ENCODE assay signal across 37 cellular contexts in the genomic region with DNA sequence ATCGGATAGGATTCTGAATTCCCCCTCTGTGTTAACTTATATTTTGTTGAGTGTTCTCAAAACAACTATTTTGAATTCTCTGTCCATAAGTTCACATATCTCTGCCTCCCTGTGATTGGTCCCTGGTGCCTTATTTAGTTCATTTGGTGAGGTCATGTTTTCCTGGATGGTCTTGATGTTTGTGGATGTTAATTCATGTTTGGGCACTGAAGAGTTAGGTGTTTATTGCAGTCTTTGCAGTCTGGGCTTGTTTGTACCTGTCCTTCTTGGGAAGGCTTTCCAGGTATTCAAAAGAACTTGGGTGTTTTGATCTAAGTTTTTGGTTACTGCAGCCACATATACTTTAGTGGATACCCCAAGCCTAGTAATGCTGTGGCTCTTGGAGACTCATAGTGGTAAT. TPM values are rescaled to one million over a fixed set of nuclear protein-coding genes. Genes with fewer than 3 reads are reported as not detected.
"Had no signal": no experiment of that assay in that cellular context is flagged by ENCODE, and none has a peak within 500 bp of the region (broad histone marks: within the 10 kb centered on the region; RNA-seq: fewer than 3 reads in every experiment).

No MANE protein-coding gene starts in this region.

- DNase-seq: activated B cell treated with CpG ODN at 0.5 μM for 24 hours; activated CD4-positive, alpha-beta memory T cell treated with anti-CD3 and anti-CD28 coated beads for 36 hours; activated CD4-positive, alpha-beta T cell treated with anti-CD3 and anti-CD28 coated beads for 4 hours; activated CD4-positive, alpha-beta T cell treated with anti-CD3 and anti-CD28 coated beads, Interleukin-2, amount 10 ng/mL, durations not matched to agents 24 days and 14 days; activated CD4-positive, alpha-beta T cell treated with anti-CD3 and anti-CD28 coated beads, Interleukin-2, amount 50 U/mL, for 1 hour; activated CD4-positive, alpha-beta T cell treated with anti-CD3 and anti-CD28 coated beads, Interleukin-2, amount 50 U/mL, for 4 hours; activated CD4-positive, CD25-positive, alpha-beta regulatory T cell treated with anti-CD3 and anti-CD28 coated beads, Interleukin-2, amount 50 U/mL, for 72 hours; activated CD8-positive, alpha-beta memory T cell treated with anti-CD3 and anti-CD28 coated beads, Interleukin-2, amount 50 U/mL, for 4 hours; activated CD8-positive, alpha-beta T cell treated with anti-CD3 and anti-CD28 coated beads for 36 hours; activated effector memory CD4-positive, alpha-beta T cell treated with anti-CD3 and anti-CD28 coated beads, Interleukin-2, amount 50 U/mL, for 16 hours; activated gamma-delta T cell treated with Interleukin-2 at 50 U/mL for 16 hours; activated naive CD4-positive, alpha-beta T cell; activated naive CD4-positive, alpha-beta T cell treated with anti-CD3 and anti-CD28 coated beads for 36 hours; activated naive CD4-positive, alpha-beta T cell treated with anti-CD3 and anti-CD28 coated beads, Interleukin-2, amount 50 U/mL, for 16 hours; activated naive CD8-positive, alpha-beta T cell treated with anti-CD3 and anti-CD28 coated beads for 36 hours; activated T-cell treated with anti-CD3 and anti-CD28 coated beads for 4 hours; activated T-cell treated with anti-CD3 and anti-CD28 coated beads, Interleukin-2, amount 50 U/mL, for 1 hour; activated T-cell treated with anti-CD3 and anti-CD28 coated beads, Interleukin-2, amount 50 U/mL, for 4 hours; activated T-cell treated with anti-CD3 and anti-CD28 coated beads, Interleukin-2, amount 50 U/mL, for 72 hours; adrenal gland; amniotic stem cell; aorta; body of pancreas; brain microvascular endothelial cell; central memory CD4-positive, alpha-beta T cell; SW 1271; T-helper 1 cell; T-helper 2 cell; T-helper 9 cell had no signal

- H3K27ac Mint-ChIP-seq: activated B cell treated with CpG ODN at 0.5 μM for 24 hours; activated CD4-positive, alpha-beta memory T cell treated with anti-CD3 and anti-CD28 coated beads for 36 hours; activated CD4-positive, alpha-beta T cell treated with anti-CD3 and anti-CD28 coated beads, Interleukin-2, amount 10 ng/mL, durations not matched to agents 24 days and 14 days; activated CD8-positive, alpha-beta T cell treated with anti-CD3 and anti-CD28 coated beads for 36 hours; activated naive CD4-positive, alpha-beta T cell treated with anti-CD3 and anti-CD28 coated beads for 36 hours; activated naive CD4-positive, alpha-beta T cell treated with anti-CD3 and anti-CD28 coated beads, Interleukin-2, amount 50 U/mL, for 72 hours; activated naive CD8-positive, alpha-beta T cell treated with anti-CD3 and anti-CD28 coated beads for 36 hours; activated T-cell treated with anti-CD3 and anti-CD28 coated beads, Interleukin-2, amount 50 U/mL, for 72 hours; activated T-helper 1 cell treated with anti-CD3 and anti-CD28 coated beads, Interleukin-12 subunit alpha, Interleukin-12 subunit beta, Interleukin-2, Interleukin-4 antibody, amounts not matched to agents 30 ng/mL and 10 ng/mL and 1 ng/mL, durations not matched to agents 14 hours and 24 hours and 36 hours; activated T-helper 17 cell treated with anti-CD3 and anti-CD28 coated beads, Interleukin-2, amount 50 U/mL, for 72 hours; T-helper 1 cell treated with Interleukin-12 subunit alpha and Interleukin-12 subunit beta and Interleukin-4 antibody, amounts not matched to agents 30 μg/mL and 1 μg/mL, for 36 hours; T-helper 2 cell treated with Interferon-gamma antibody and Interleukin-4, amounts not matched to agents 5 μg/mL and 100 μg/mL, for 36 hours had no signal

- H3K4me1 ChIP-seq: adrenal gland, body of pancreas had no signal

- H3K36me3 ChIP-seq: adrenal gland, brain microvascular endothelial cell had no signal

- H3K9me3 Mint-ChIP-seq: activated T-helper 1 cell treated with anti-CD3 and anti-CD28 coated beads, Interleukin-12 subunit alpha, Interleukin-12 subunit beta, Interleukin-2, Interleukin-4 antibody, amounts not matched to agents 30 ng/mL and 10 ng/mL and 1 ng/mL, durations not matched to agents 14 hours and 24 hours and 36 hours; T-helper 2 cell treated with Interferon-gamma antibody and Interleukin-4, amounts not matched to agents 5 μg/mL and 100 μg/mL, for 36 hours had no signal

- H3K9me3 ChIP-seq: adrenal gland had no signal

- H3K27me3 ChIP-seq: adrenal gland, body of pancreas, brain microvascular endothelial cell had no signal

- H3K4me1 Mint-ChIP-seq: activated CD4-positive, alpha-beta T cell treated with anti-CD3 and anti-CD28 coated beads, Interleukin-2, amount 10 ng/mL, durations not matched to agents 24 days and 14 days; activated naive CD8-positive, alpha-beta T cell treated with anti-CD3 and anti-CD28 coated beads for 36 hours; activated T-helper 17 cell treated with anti-CD3 and anti-CD28 coated beads, Interleukin-2, amount 50 U/mL, for 72 hours had no signal

- ATAC-seq: activated CD8-positive, alpha-beta T cell treated with anti-CD3 and anti-CD28 coated beads for 36 hours; activated naive CD4-positive, alpha-beta T cell treated with anti-CD3 and anti-CD28 coated beads, Interleukin-2, amount 50 U/mL, for 72 hours; activated T-cell treated with anti-CD3 and anti-CD28 coated beads, Interleukin-2, amount 50 U/mL, for 4 hours; activated T-cell treated with anti-CD3 and anti-CD28 coated beads, Interleukin-2, amount 50 U/mL, for 72 hours; activated T-helper 17 cell treated with anti-CD3 and anti-CD28 coated beads, Interleukin-2, amount 50 U/mL, for 72 hours; body of pancreas had no signal

- H3K4me3 Mint-ChIP-seq: activated B cell treated with CpG ODN at 0.5 μM for 24 hours; activated CD4-positive, alpha-beta memory T cell treated with anti-CD3 and anti-CD28 coated beads for 36 hours; activated CD4-positive, alpha-beta T cell treated with anti-CD3 and anti-CD28 coated beads, Interleukin-2, amount 10 ng/mL, durations not matched to agents 24 days and 14 days; activated CD8-positive, alpha-beta T cell treated with anti-CD3 and anti-CD28 coated beads for 36 hours; activated naive CD4-positive, alpha-beta T cell treated with anti-CD3 and anti-CD28 coated beads for 36 hours; activated naive CD8-positive, alpha-beta T cell treated with anti-CD3 and anti-CD28 coated beads for 36 hours; activated T-cell treated with anti-CD3 and anti-CD28 coated beads, Interleukin-2, amount 50 U/mL, for 4 hours; activated T-cell treated with anti-CD3 and anti-CD28 coated beads, Interleukin-2, amount 50 U/mL, for 72 hours; activated T-helper 1 cell treated with anti-CD3 and anti-CD28 coated beads, Interleukin-12 subunit alpha, Interleukin-12 subunit beta, Interleukin-2, Interleukin-4 antibody, amounts not matched to agents 30 ng/mL and 10 ng/mL and 1 ng/mL, durations not matched to agents 14 hours and 24 hours and 36 hours; activated T-helper 17 cell treated with anti-CD3 and anti-CD28 coated beads, Interleukin-2, amount 50 U/mL, for 72 hours; T-helper 1 cell treated with Interleukin-12 subunit alpha and Interleukin-12 subunit beta and Interleukin-4 antibody, amounts not matched to agents 30 μg/mL and 1 μg/mL, for 36 hours; T-helper 2 cell treated with Interferon-gamma antibody and Interleukin-4, amounts not matched to agents 5 μg/mL and 100 μg/mL, for 36 hours had no signal

- H3K4me3 ChIP-seq: adrenal gland, body of pancreas had no signal

- H3K27ac ChIP-seq: adrenal gland, body of pancreas, brain microvascular endothelial cell, VCaP had no signal

RNA-seq across cellular contexts. Expression of gene PLSCR2, which starts 23.3 kb away (rescaled TPM):
- total RNA-seq: activated B cell treated with CpG ODN at 0.5 μM for 24 hours; activated CD4-positive, alpha-beta memory T cell treated with anti-CD3 and anti-CD28 coated beads for 36 hours; activated CD4-positive, alpha-beta T cell treated with anti-CD3 and anti-CD28 coated beads, Interleukin-2, amount 10 ng/mL, durations not matched to agents 24 days and 14 days; activated CD8-positive, alpha-beta memory T cell treated with anti-CD3 and anti-CD28 coated beads for 36 hours; activated CD8-positive, alpha-beta T cell treated with anti-CD3 and anti-CD28 coated beads for 36 hours; activated naive CD4-positive, alpha-beta T cell treated with anti-CD3 and anti-CD28 coated beads for 36 hours; activated naive CD4-positive, alpha-beta T cell treated with anti-CD3 and anti-CD28 coated beads, Interleukin-2, amount 50 U/mL, for 72 hours; activated naive CD8-positive, alpha-beta T cell treated with anti-CD3 and anti-CD28 coated beads for 36 hours; activated T-helper 1 cell treated with anti-CD3 and anti-CD28 coated beads, Interleukin-12 subunit alpha, Interleukin-12 subunit beta, Interleukin-2, Interleukin-4 antibody, amounts not matched to agents 30 ng/mL and 10 ng/mL and 1 ng/mL, durations not matched to agents 14 hours and 24 hours and 36 hours; activated T-helper 17 cell treated with anti-CD3 and anti-CD28 coated beads, Interleukin-2, amount 50 U/mL, for 72 hours; astrocyte; body of pancreas had no signal
- polyA plus RNA-seq: adrenal gland, aorta had no signal
